Comparison of ENCODE assay signal across 8 cellular contexts in genomic region chr3:59857589-59858346, GRCh38.
A peak's percentile ranks its signal among the peaks of the same experiment; 100 is the strongest.
DNase-seq lines count a peak whose midpoint lies in the region; ATAC-seq, FAIRE-seq and TF ChIP-seq lines count a peak whose summit lies in the region.

No MANE protein-coding gene starts in this region.

- DNase-seq in BJ (ENCODE audit: low read depth), result peak; percentile 16
- DNase-seq in GM19239 (ENCODE audit: insufficient read length, low spot score), result peak; percentile 43
- DNase-seq in NCI-H524 treated with DMSO at 0.1 percent for 48 hours (lab: John Stamatoyannopoulos, UW), result peak; percentile 54
- peak; percentile 91 for DNase-seq in activated CD4-positive, alpha-beta T cell treated with anti-CD3 and anti-CD28 coated beads, Interleukin-2, amount 10 ng/mL, durations not matched to agents 24 days and 14 days
- peak; percentile 84 for DNase-seq in colonic mucosa
- peak; percentile 54 to 56 (median 54) for DNase-seq in stimulated activated CD4-positive, alpha-beta T cell treated with anti-CD3 and anti-CD28 coated beads, TNF-alpha, amount 100 ng/mL, for 4 hours (ENCODE audit: low read depth in 3 of 3)

- peaks cover 8% of the 10 kb centered on the region for H3K9me3 Mint-ChIP-seq in activated CD4-positive, alpha-beta T cell treated with anti-CD3 and anti-CD28 coated beads, Interleukin-2, amount 10 ng/mL, durations not matched to agents 24 days and 14 days

- H3K4me1 ChIP-seq in colonic mucosa (no peaks in the 10 kb centered on the region), liver (ENCODE audit: control insufficient read depth in 4 of 4, insufficient read depth in 4 of 4, low read length in 3 of 4) (no peaks in the 10 kb centered on the region)

- peak overlapping the region; percentile 59 for H3K27ac Mint-ChIP-seq in activated CD4-positive, alpha-beta T cell treated with anti-CD3 and anti-CD28 coated beads, Interleukin-2, amount 10 ng/mL, durations not matched to agents 24 days and 14 days

- peak; percentile 99 for ATAC-seq in HG03342 (IDR thresholded peaks at IDR 0.05; ENCODE audit: unreplicated experiment)

- H3K27me3 ChIP-seq in BJ (ENCODE audit: control insufficient read depth, insufficient read depth, low read length) (no peaks in the 10 kb centered on the region), colonic mucosa (no peaks in the 10 kb centered on the region), liver (ENCODE audit: control insufficient read depth in 4 of 4, insufficient read depth in 4 of 4, low read length in 3 of 4) (no peaks in the 10 kb centered on the region)

- H3K4me3 Mint-ChIP-seq in activated CD4-positive, alpha-beta T cell treated with anti-CD3 and anti-CD28 coated beads, Interleukin-2, amount 10 ng/mL, durations not matched to agents 24 days and 14 days, result no peak overlapping the region

- H3K4me3 ChIP-seq in BJ (ENCODE audit: low read depth, low read length) (no peak overlapping the region), colonic mucosa (no peak overlapping the region), liver (ENCODE audit: low read depth in 1 of 3, low read length in 3 of 3) (no peak overlapping the region)

- peaks cover 13% of the 10 kb centered on the region for H3K4me1 Mint-ChIP-seq in activated CD4-positive, alpha-beta T cell treated with anti-CD3 and anti-CD28 coated beads, Interleukin-2, amount 10 ng/mL, durations not matched to agents 24 days and 14 days

- no peaks in the 10 kb centered on the region for H3K27me3 Mint-ChIP-seq in activated CD4-positive, alpha-beta T cell treated with anti-CD3 and anti-CD28 coated beads, Interleukin-2, amount 10 ng/mL, durations not matched to agents 24 days and 14 days

- no peak overlapping the region for H3K27ac ChIP-seq in colonic mucosa
- no peak overlapping the region for H3K27ac ChIP-seq in liver (ENCODE audit: low read depth in 1 of 2, low read length in 2 of 2)

- FAIRE-seq in GM19239 (lab: Jason Lieb, UNC), result peak; percentile 98

- H3K9ac ChIP-seq in colonic mucosa (ENCODE audit: low read depth in 2 of 2, low read length in 2 of 2), result no peak overlapping the region
- H3K9ac ChIP-seq in liver (ENCODE audit: low read depth in 1 of 2, low read length in 2 of 2), result no peak overlapping the region

- WGBS in liver, result 27% methylated on average over 7 of the region's 7 CpGs

- POLR2A ChIA-PET in BJ (lab: Charles Lee), result interaction anchor here (0.6 to 0.7 kb wide), 2 partner anchors 86 to 1636 kb away, joined by 11 to 18 read pairs; no protein-coding TSS in a partner anchor

- intact Hi-C loops in activated CD4-positive, alpha-beta T cell treated with anti-CD3 and anti-CD28 coated beads, Interleukin-2, amount 10 ng/mL, durations not matched to agents 24 days and 14 days (cut with micrococcal nuclease), result loop anchor here (1.0 to 2.0 kb wide), 3 partner anchors 282 to 645 kb away; no protein-coding TSS in a partner anchor
- intact Hi-C loops in colonic mucosa (cut with DNase I), result loop anchor here (2.0 to 10.0 kb wide), 3 partner anchors 283 to 643 kb away; no protein-coding TSS in a partner anchor

- TF ChIP-seq CTCF in BJ (IDR thresholded peaks at IDR 0.05; ENCODE audit: insufficient read depth, low read depth, low read length) (peak; percentile 96), colonic mucosa (IDR thresholded peaks at IDR 0.05) (peak; percentile 89), liver (IDR thresholded peaks at IDR 0.05; ENCODE audit: low read depth, low read length, missing input control) (peak; percentile 97)

- peak; percentile 89 to 90 for TF ChIP-seq RAD21 in liver (IDR thresholded peaks at IDR 0.05)

- CTCF ChIA-PET in BJ (lab: Yijun Ruan, JAX), result interaction anchor here (0.6 to 3.6 kb wide), 36 partner anchors 8 to 1220 kb away, joined by 3 to 56 read pairs (median 4); no protein-coding TSS in a partner anchor

- H3K36me3 ChIP-seq in BJ (ENCODE audit: control insufficient read depth, insufficient read depth, low read length) (no peaks in the 10 kb centered on the region), colonic mucosa (no peaks in the 10 kb centered on the region), liver (ENCODE audit: control insufficient read depth in 4 of 4, insufficient read depth in 3 of 4, low read depth in 1 of 4, low read length in 3 of 4) (no peaks in the 10 kb centered on the region)

- peaks cover 30% of the 10 kb centered on the region for H3K36me3 Mint-ChIP-seq in activated CD4-positive, alpha-beta T cell treated with anti-CD3 and anti-CD28 coated beads, Interleukin-2, amount 10 ng/mL, durations not matched to agents 24 days and 14 days (ENCODE audit: low read depth)

- H3K9me3 ChIP-seq in colonic mucosa (no peaks in the 10 kb centered on the region), liver (ENCODE audit: control insufficient read depth in 4 of 4, low read length in 3 of 4) (no peaks in the 10 kb centered on the region)

TF ChIP-seq in liver, 16 proteins besides CTCF, POLR2A, EP300 and RAD21:
- peak; percentile 33 to 69 for TF ChIP-seq JUND (IDR thresholded peaks at IDR 0.05)
- no peak for TF ChIP-seq GABPA (IDR thresholded peaks at IDR 0.05 in 1 of 2, conservative IDR thresholded peaks at IDR 0.05 in 1 of 2)
- TF ChIP-seq YY1 (IDR thresholded peaks at IDR 0.05), result peak; percentile 26
TF ChIP-seq in liver: peak in this region for 2.

Comparison
In these comparisons a context has a peak if more than half of its experiments do, and no peak if none do; other contexts are left out.
1. DNase-seq: peak in every context shown above with its lines; median percentile 91 in activated CD4-positive, alpha-beta T cell treated with anti-CD3 and anti-CD28 coated beads, Interleukin-2, amount 10 ng/mL, durations not matched to agents 24 days and 14 days; 84 in colonic mucosa; 54 in NCI-H524 treated with DMSO at 0.1 percent for 48 hours; 54 in stimulated activated CD4-positive, alpha-beta T cell treated with anti-CD3 and anti-CD28 coated beads, TNF-alpha, amount 100 ng/mL, for 4 hours; 43 in GM19239; 16 in BJ.